ENCODE assay signal across 18 cellular contexts in genomic region chr20:51667491-51667890, GRCh38.
"Had no signal": no experiment of that assay in that cellular context is flagged by ENCODE, and none has a peak within 500 bp of the region (broad histone marks: within the 10 kb centered on the region; RNA-seq: fewer than 3 reads in every experiment).

No MANE protein-coding gene starts in this region.

- H3K27ac ChIP-seq: coronary artery, left lung, neural progenitor cell, prostate gland, testis, upper lobe of left lung had no signal

- H3K4me2 ChIP-seq: neural progenitor cell had no signal

- H3K9ac ChIP-seq: neural progenitor cell had no signal

- H3K27me3 ChIP-seq: left lung, neural progenitor cell, testis, upper lobe of left lung had no signal

- H3K4me3 ChIP-seq: coronary artery, left lung, neural progenitor cell, prostate gland, testis, upper lobe of left lung had no signal

- H3K9me3 ChIP-seq: left lung, prostate gland, testis, upper lobe of left lung had no signal

- H3K27ac Mint-ChIP-seq: activated CD8-positive, alpha-beta T cell treated with anti-CD3 and anti-CD28 coated beads for 36 hours; activated T-helper 17 cell treated with anti-CD3 and anti-CD28 coated beads, Interleukin-2, amount 50 U/mL, for 72 hours; mesothelial cell of epicardium; neural progenitor cell had no signal

- H2AFZ ChIP-seq: neural progenitor cell had no signal

- H3K4me3 Mint-ChIP-seq: activated CD8-positive, alpha-beta T cell treated with anti-CD3 and anti-CD28 coated beads for 36 hours; activated T-helper 17 cell treated with anti-CD3 and anti-CD28 coated beads, Interleukin-2, amount 50 U/mL, for 72 hours; brain; mesothelial cell of epicardium; neural progenitor cell had no signal

- ATAC-seq: activated CD8-positive, alpha-beta T cell treated with anti-CD3 and anti-CD28 coated beads for 36 hours; activated T-helper 17 cell treated with anti-CD3 and anti-CD28 coated beads, Interleukin-2, amount 50 U/mL, for 72 hours; left lung; right cardiac atrium had no signal

- DNase-seq: activated CD4-positive, alpha-beta T cell treated with anti-CD3 and anti-CD28 coated beads for 4 hours; activated naive CD4-positive, alpha-beta T cell; activated T-cell treated with anti-CD3 and anti-CD28 coated beads, Interleukin-2, amount 50 U/mL, for 1 hour; central memory CD4-positive, alpha-beta T cell; head of caudate nucleus; left lung; right cardiac atrium; small intestine; stimulated activated CD4-positive, alpha-beta T cell treated with anti-CD3 and anti-CD28 coated beads, Interleukin-4, amount 100 ng/mL, for 1 hour; testis; upper lobe of left lung had no signal

- H3K4me1 Mint-ChIP-seq: activated T-helper 17 cell treated with anti-CD3 and anti-CD28 coated beads, Interleukin-2, amount 50 U/mL, for 72 hours; brain; mesothelial cell of epicardium had no signal

- H3K36me3 ChIP-seq: neural progenitor cell, prostate gland had no signal

- H3K4me1 ChIP-seq: left lung, neural progenitor cell, prostate gland, testis had no signal

- H3K9me3 Mint-ChIP-seq: activated CD8-positive, alpha-beta T cell treated with anti-CD3 and anti-CD28 coated beads for 36 hours; activated T-helper 17 cell treated with anti-CD3 and anti-CD28 coated beads, Interleukin-2, amount 50 U/mL, for 72 hours; brain; mesothelial cell of epicardium; neural progenitor cell had no signal

- H3K27me3 Mint-ChIP-seq: brain had no signal
